Comparison of ENCODE assay signal across 17 cellular contexts in genomic region chr2:56025469-56026193, GRCh38.
DNase-seq lines count a peak whose midpoint lies in the region; ATAC-seq, FAIRE-seq and TF ChIP-seq lines count a peak whose summit lies in the region.
"Had no signal": no experiment of that assay in that cellular context is flagged by ENCODE, and none has a peak within 500 bp of the region (broad histone marks: within the 10 kb centered on the region; RNA-seq: fewer than 3 reads in every experiment).

No MANE protein-coding gene starts in this region.

- POLR2A ChIA-PET in A549 (lab: Yijun Ruan, JAX), result no interaction called here
- POLR2A ChIA-PET in K562 (lab: Yijun Ruan, JAX), result no interaction called here

- CTCF ChIA-PET in A549 (lab: Yijun Ruan, JAX) (no interaction called here), K562 (lab: Yijun Ruan, JAX; ENCODE audit: low intra/inter-chr PET ratio) (no interaction called here)

- TF ChIP-seq EP300 in A549 (IDR thresholded peaks at IDR 0.05), result no peak
- no peak for TF ChIP-seq EP300 in K562 (IDR thresholded peaks at IDR 0.05; ENCODE audit: low read length)

- H3K9ac ChIP-seq in K562 (ENCODE audit: insufficient read depth in 1 of 2, low read depth in 2 of 2, low read length in 2 of 2), result no peak overlapping the region
- H3K9ac ChIP-seq: BLaER1, GM23248 had no signal

- FAIRE-seq in A549 (lab: Jason Lieb, UNC), result no peak
- FAIRE-seq in K562 (lab: Jason Lieb, UNC), result no peak

- H3K27ac Mint-ChIP-seq in endothelial cell (ENCODE audit: unreplicated experiment) (peak overlapping the region; percentile 67), type B pancreatic cell (no peak overlapping the region), chondrocyte (ENCODE audit: unreplicated experiment) (no peak overlapping the region)
- H3K27ac Mint-ChIP-seq: CD14-positive monocyte; CD8-positive, alpha-beta T cell had no signal

- H2AFZ ChIP-seq in K562 (ENCODE audit: low read depth, low read length), result no peak overlapping the region
- H2AFZ ChIP-seq: GM23248 had no signal

- no peaks in the 10 kb centered on the region; the same call in 2 of the 3 replicates for H3K4me1 ChIP-seq in A549
- no peaks in the 10 kb centered on the region for H3K4me1 ChIP-seq in K562 (replicated peaks in 1 of 2; ENCODE audit: control insufficient read depth in 2 of 2, insufficient read depth in 2 of 2, low read length in 2 of 2)
- H3K4me1 ChIP-seq: BLaER1 had no signal

- no peaks in the 10 kb centered on the region for H3K36me3 Mint-ChIP-seq in endothelial cell (ENCODE audit: low read depth, unreplicated experiment)
- H3K36me3 Mint-ChIP-seq in type B pancreatic cell, result no peaks in the 10 kb centered on the region
- H3K36me3 Mint-ChIP-seq in chondrocyte (ENCODE audit: low read depth), result no peaks in the 10 kb centered on the region
- H3K36me3 Mint-ChIP-seq: CD14-positive monocyte; CD8-positive, alpha-beta T cell had no signal

- H3K36me3 ChIP-seq in K562 (ENCODE audit: control insufficient read depth, insufficient read depth, low read length), result no peaks in the 10 kb centered on the region
- H3K36me3 ChIP-seq: BLaER1, HAP-1 had no signal

- H3K9me3 Mint-ChIP-seq in endothelial cell (ENCODE audit: unreplicated experiment) (no peaks in the 10 kb centered on the region), type B pancreatic cell (no peaks in the 10 kb centered on the region), chondrocyte (ENCODE audit: low read depth) (no peaks in the 10 kb centered on the region)
- H3K9me3 Mint-ChIP-seq: CD8-positive, alpha-beta T cell had no signal

- H3K9me3 ChIP-seq in A549, result no peaks in the 10 kb centered on the region
- no peaks in the 10 kb centered on the region for H3K9me3 ChIP-seq in K562 (replicated peaks; ENCODE audit: control insufficient read depth, insufficient read depth, low read depth, low read length)
- H3K9me3 ChIP-seq: BLaER1, HAP-1 had no signal

- H3K27me3 Mint-ChIP-seq in endothelial cell (ENCODE audit: unreplicated experiment) (peaks cover 6% of the 10 kb centered on the region), type B pancreatic cell (peaks cover 42% of the 10 kb centered on the region), chondrocyte (ENCODE audit: low read depth) (peaks cover 23% of the 10 kb centered on the region)

- TF ChIP-seq RAD21 in A549 (conservative IDR thresholded peaks at IDR 0.05 in 1 of 2, IDR thresholded peaks at IDR 0.05 in 1 of 2) (no peak), K562 (CRISPR knock-in tag; conservative IDR thresholded peaks at IDR 0.05 in 1 of 2, IDR thresholded peaks at IDR 0.05 in 1 of 2) (no peak)

- intact Hi-C loops in K562 (cut with micrococcal nuclease), result no loop called here

- peaks cover 42% of the 10 kb centered on the region for H3K4me1 Mint-ChIP-seq in endothelial cell (ENCODE audit: unreplicated experiment)
- H3K4me1 Mint-ChIP-seq in type B pancreatic cell (ENCODE audit: unreplicated experiment), result no peaks in the 10 kb centered on the region
- H3K4me1 Mint-ChIP-seq in chondrocyte (ENCODE audit: low read depth), result no peaks in the 10 kb centered on the region
- H3K4me1 Mint-ChIP-seq: CD14-positive monocyte had no signal

- TF ChIP-seq POLR2A in A549 (IDR thresholded peaks at IDR 0.05; ENCODE audit: low read length), result no peak
- no peak for TF ChIP-seq POLR2A in K562 (conservative IDR thresholded peaks at IDR 0.05)

- H3K27me3 ChIP-seq in K562 (ENCODE audit: control insufficient read depth in 2 of 2, insufficient read depth in 2 of 2, low read length in 2 of 2), result no peaks in the 10 kb centered on the region; a peak in 1 of 5 replicates
- H3K27me3 ChIP-seq: BLaER1 had no signal

- in situ Hi-C loops in K562 (cut with MboI), result no loop called here

- H3K27ac ChIP-seq in A549 (no peak overlapping the region), K562 (ENCODE audit: extremely low read depth, low read depth, low read length) (no peak overlapping the region)
- H3K27ac ChIP-seq: 22Rv1, BLaER1, GM23248 had no signal

- H4K20me1 ChIP-seq in K562 (replicated peaks; ENCODE audit: control insufficient read depth, insufficient read depth, low read length), result no peaks in the 10 kb centered on the region
- H4K20me1 ChIP-seq: BLaER1 had no signal

- TF ChIP-seq CTCF in A549 (IDR thresholded peaks at IDR 0.05) (no peak), K562 (IDR thresholded peaks at IDR 0.05 in 2 of 3, conservative IDR thresholded peaks at IDR 0.05 in 1 of 3; ENCODE audit: insufficient read depth in 2 of 3, low read depth in 1 of 3, low read length in 3 of 3) (no peak), endothelial cell (IDR thresholded peaks at IDR 0.05; ENCODE audit: unreplicated experiment) (no peak), type B pancreatic cell (conservative IDR thresholded peaks at IDR 0.05) (no peak), chondrocyte (IDR thresholded peaks at IDR 0.05) (no peak)

- H3K9me1 ChIP-seq in K562 (ENCODE audit: control insufficient read depth, insufficient read depth, low read length), result no peaks in the 10 kb centered on the region

- DNase-seq in A549 (ENCODE audit: low read depth in 1 of 2, low spot score in 1 of 2) (no peak), K562 (ENCODE audit: extremely low read depth in 1 of 4, low spot score in 3 of 4) (no peak), endothelial cell (ENCODE audit: low spot score) (no peak), kidney tubule cell (ENCODE audit: low spot score) (peak; percentile 16), type B pancreatic cell (ENCODE audit: extremely low spot score, unreplicated experiment) (no peak), chondrocyte (ENCODE audit: low spot score) (no peak), NCI-H526 treated with DMSO at 0.1 percent for 48 hours (lab: John Stamatoyannopoulos, UW) (no peak)
- no peak for DNase-seq in stimulated activated CD4-positive, alpha-beta T cell treated with anti-CD3 and anti-CD28 coated beads, Interleukin-4, amount 100 ng/mL, for 1 hour
- DNase-seq: Calu3; CD8-positive, alpha-beta T cell; DMS79 treated with DMSO at 0.1 percent for 48 hours; GF-D8; GM23248 had no signal

- no TSS peak for BruUV-seq in K562 (replicated peaks; lab: Mats Ljungman, UMichigan)

- H3K79me2 ChIP-seq in K562 (ENCODE audit: control insufficient read depth, insufficient read depth, low read length), result no peaks in the 10 kb centered on the region

- no peak for ATAC-seq in A549
- ATAC-seq in K562, result no peak
- ATAC-seq: CD8-positive, alpha-beta T cell had no signal

- no peak overlapping the region for H3K4me2 ChIP-seq in A549
- no peak overlapping the region for H3K4me2 ChIP-seq in K562 (ENCODE audit: insufficient read depth, low read length)
- H3K4me2 ChIP-seq: BLaER1 had no signal

- H3K4me3 Mint-ChIP-seq in endothelial cell (ENCODE audit: unreplicated experiment) (no peak overlapping the region), type B pancreatic cell (no peak overlapping the region), chondrocyte (ENCODE audit: unreplicated experiment) (no peak overlapping the region)
- H3K4me3 Mint-ChIP-seq: CD14-positive monocyte; CD8-positive, alpha-beta T cell had no signal

- H3K4me3 ChIP-seq in A549, result no peak overlapping the region
- H3K4me3 ChIP-seq in K562, result no peak overlapping the region
- H3K4me3 ChIP-seq: BLaER1, GM23248, HAP-1 had no signal

- 38% methylated on average over 1 of the region's 1 CpG for WGBS in A549 (ENCODE audit: missing lambda C conversion rate)
- 0% methylated on average over 1 of the region's 1 CpG for WGBS in K562 (ENCODE audit: insufficient coverage, low coverage, missing lambda C conversion rate)

TF ChIP-seq in A549, 52 proteins besides CTCF, POLR2A, EP300 and RAD21:
- no peak for TF ChIP-seq RNF2 (IDR thresholded peaks at IDR 0.05; ENCODE audit: borderline replicate concordance, low read depth)
- TF ChIP-seq MAFK (IDR thresholded peaks at IDR 0.05; ENCODE audit: partially characterized antibody), result peak; percentile 6

TF ChIP-seq in K562, 482 proteins besides CTCF, POLR2A, EP300 and RAD21:
- TF ChIP-seq C11orf30 (IDR thresholded peaks at IDR 0.05; ENCODE audit: low read depth) (peak; percentile 36; the same call in 1 of the 2 replicates), MAFG (tag; conservative IDR thresholded peaks at IDR 0.05) (peak; percentile 62; the same call in 1 of the 2 replicates), POLR2H (tag; IDR thresholded peaks at IDR 0.05; ENCODE audit: low read depth) (no peak), FOXA3 (CRISPR knock-in tag; conservative IDR thresholded peaks at IDR 0.05 in 1 of 2, IDR thresholded peaks at IDR 0.05 in 1 of 2) (peak in 1 of 2 experiments; percentile 59; a peak in 2 of 4 replicates), ZNF589 (CRISPR knock-in tag; IDR thresholded peaks at IDR 0.05; ENCODE audit: low read depth) (no peak), NFE2 (IDR thresholded peaks at IDR 0.05; ENCODE audit: low read depth) (peak; percentile 37; the same call in 1 of the 2 replicates), ZNF316 (IDR thresholded peaks at IDR 0.05) (peak; percentile 24; the same call in 1 of the 2 replicates), POU5F1 (IDR thresholded peaks at IDR 0.05; ENCODE audit: borderline replicate concordance, low read depth, low read length, partially characterized antibody) (no peak), MYBL2 (IDR thresholded peaks at IDR 0.05; ENCODE audit: low read depth) (no peak), MYBL2 (CRISPR knock-in tag; IDR thresholded peaks at IDR 0.05; ENCODE audit: borderline replicate concordance) (no peak)
TF ChIP-seq in K562: peak in this region for 5.

Comparison
In these comparisons a context has a peak if more than half of its experiments do, and no peak if none do; other contexts are left out.
1. Of the 35 proteins assayed by ChIP-seq in both K562 and A549: peak only in K562: none; only in A549: MAFK; in both: none; in neither: 34.